Comparison of ENCODE assay signal across 2 cellular contexts in the genomic region with DNA sequence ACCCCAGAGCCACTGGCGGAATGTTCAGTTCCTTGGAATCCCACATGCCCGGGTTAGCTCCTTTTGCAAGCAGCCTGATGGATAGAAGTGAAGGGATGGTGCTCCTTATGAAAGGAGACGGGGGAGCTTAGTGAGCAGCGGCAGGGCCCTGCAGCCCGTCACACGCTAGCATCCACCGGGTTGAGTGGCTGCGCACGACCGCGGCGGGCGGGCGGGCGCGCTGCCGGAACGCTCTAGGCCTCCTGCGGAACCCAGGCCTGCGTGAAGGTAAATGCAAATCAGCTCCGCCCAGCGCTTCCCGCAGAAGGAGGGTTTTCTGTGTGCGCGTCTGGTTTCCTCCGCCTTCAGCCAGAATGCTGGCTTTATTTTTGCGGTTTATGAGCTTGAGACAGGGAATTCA.
TF ChIP-seq lines count a peak whose summit lies in the region.

No MANE protein-coding gene starts in this region.

TF ChIP-seq in WTC11, 78 proteins besides CTCF, POLR2A, EP300 and RAD21:
- TF ChIP-seq, protein P1, sequence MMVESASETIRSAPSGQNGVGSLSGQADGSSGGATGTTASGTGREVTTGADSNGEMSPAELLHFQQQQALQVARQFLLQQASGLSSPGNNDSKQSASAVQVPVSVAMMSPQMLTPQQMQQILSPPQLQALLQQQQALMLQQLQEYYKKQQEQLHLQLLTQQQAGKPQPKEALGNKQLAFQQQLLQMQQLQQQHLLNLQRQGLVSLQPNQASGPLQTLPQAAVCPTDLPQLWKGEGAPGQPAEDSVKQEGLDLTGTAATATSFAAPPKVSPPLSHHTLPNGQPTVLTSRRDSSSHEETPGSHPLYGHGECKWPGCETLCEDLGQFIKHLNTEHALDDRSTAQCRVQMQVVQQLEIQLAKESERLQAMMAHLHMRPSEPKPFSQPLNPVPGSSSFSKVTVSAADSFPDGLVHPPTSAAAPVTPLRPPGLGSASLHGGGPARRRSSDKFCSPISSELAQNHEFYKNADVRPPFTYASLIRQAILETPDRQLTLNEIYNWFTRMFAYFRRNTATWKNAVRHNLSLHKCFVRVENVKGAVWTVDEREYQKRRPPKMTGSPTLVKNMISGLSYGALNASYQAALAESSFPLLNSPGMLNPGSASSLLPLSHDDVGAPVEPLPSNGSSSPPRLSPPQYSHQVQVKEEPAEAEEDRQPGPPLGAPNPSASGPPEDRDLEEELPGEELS (CRISPR knock-in tag; IDR thresholded peaks at IDR 0.05): 0 out of 2 replicates have a peak, but pooled peaks have one; percentile 29
- TF ChIP-seq FOXK1 (CRISPR knock-in tag; IDR thresholded peaks at IDR 0.05): no peak
- TF ChIP-seq ETV6 (CRISPR knock-in tag; IDR thresholded peaks at IDR 0.05): 0 out of 2 replicates have a peak, but pooled peaks have one; percentile 20

TF ChIP-seq in H1, 55 proteins besides CTCF, POLR2A, EP300 and RAD21:
- TF ChIP-seq, protein P2, sequence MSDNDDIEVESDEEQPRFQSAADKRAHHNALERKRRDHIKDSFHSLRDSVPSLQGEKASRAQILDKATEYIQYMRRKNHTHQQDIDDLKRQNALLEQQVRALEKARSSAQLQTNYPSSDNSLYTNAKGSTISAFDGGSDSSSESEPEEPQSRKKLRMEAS (IDR thresholded peaks at IDR 0.05): peak; percentile 31
- TF ChIP-seq YY1 (IDR thresholded peaks at IDR 0.05; ENCODE audit: low read depth, low read length): no peak
- no peak for TF ChIP-seq SIRT6 (IDR thresholded peaks at IDR 0.05; ENCODE audit: low read length)
- no peak; the same call in 1 of the 2 replicates for TF ChIP-seq SUZ12 (IDR thresholded peaks at IDR 0.05; ENCODE audit: low read length)
- TF ChIP-seq BACH1 (IDR thresholded peaks at IDR 0.05; ENCODE audit: low read length): peak; percentile 66; the same call in 1 of the 2 replicates
- peak in 1 of 2 experiments; percentile 78; a peak in 2 of 4 replicates for TF ChIP-seq HDAC2 (IDR thresholded peaks at IDR 0.05; ENCODE audit: borderline replicate concordance in 1 of 2, low read depth in 2 of 2, low read length in 2 of 2)
- peak; percentile 54 for TF ChIP-seq ASH2L (IDR thresholded peaks at IDR 0.05; ENCODE audit: low read length)
- peak; percentile 35 for TF ChIP-seq EZH2 (IDR thresholded peaks at IDR 0.05; ENCODE audit: low read depth, low read length, severe bottlenecking)
- no peak; the same call in 1 of the 2 replicates for TF ChIP-seq GABPA (IDR thresholded peaks at IDR 0.05; ENCODE audit: borderline replicate concordance, insufficient read depth, low read length)
- peak; percentile 54 for TF ChIP-seq KDM4A (IDR thresholded peaks at IDR 0.05; ENCODE audit: low read depth, low read length, severe bottlenecking)
- TF ChIP-seq, protein P3, sequence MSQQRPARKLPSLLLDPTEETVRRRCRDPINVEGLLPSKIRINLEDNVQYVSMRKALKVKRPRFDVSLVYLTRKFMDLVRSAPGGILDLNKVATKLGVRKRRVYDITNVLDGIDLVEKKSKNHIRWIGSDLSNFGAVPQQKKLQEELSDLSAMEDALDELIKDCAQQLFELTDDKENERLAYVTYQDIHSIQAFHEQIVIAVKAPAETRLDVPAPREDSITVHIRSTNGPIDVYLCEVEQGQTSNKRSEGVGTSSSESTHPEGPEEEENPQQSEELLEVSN (IDR thresholded peaks at IDR 0.05): peak; percentile 32; the same call in 1 of the 2 replicates
- TF ChIP-seq TAF1 (IDR thresholded peaks at IDR 0.05; ENCODE audit: low read depth, low read length): peak; percentile 45; the same call in 1 of the 2 replicates
